Comparison of ENCODE assay signal across 10 cellular contexts in the genomic region with DNA sequence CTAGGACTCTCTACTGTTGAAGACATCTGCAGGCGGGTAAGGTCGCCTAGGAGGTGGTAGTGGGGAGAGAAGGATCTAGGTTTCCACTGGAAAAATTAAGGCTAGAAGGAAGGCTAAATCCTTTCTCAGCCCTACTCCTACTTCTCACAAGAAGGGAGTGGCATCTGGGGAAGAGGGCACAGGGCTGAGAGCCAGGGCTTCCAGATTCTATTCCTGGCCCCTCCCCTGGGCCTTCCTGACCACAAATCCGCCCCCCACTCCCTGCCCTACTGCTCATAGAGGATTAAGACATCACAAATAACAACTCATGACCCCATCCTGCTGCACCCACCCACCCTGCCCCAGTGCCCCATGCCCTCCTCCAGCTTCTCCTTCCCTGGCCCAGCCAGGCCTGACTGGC. TPM values are rescaled to one million over a fixed set of nuclear protein-coding genes. Genes with fewer than 3 reads are reported as not detected.
DNase-seq lines count a peak whose midpoint lies in the region; ATAC-seq and TF ChIP-seq lines count a peak whose summit lies in the region.
"Had no signal": no experiment of that assay in that cellular context is flagged by ENCODE, and none has a peak within 500 bp of the region (broad histone marks: within the 10 kb centered on the region; RNA-seq: fewer than 3 reads in every experiment).

No MANE protein-coding gene starts in this region.

- H3K4me1 ChIP-seq in BLaER1 treated with 17β-estradiol and CSF1 and Interleukin-3, amounts not matched to agents 10 nM and 100 nM, result peaks cover 54 to 76% (median 61%) of the 10 kb centered on the region in 10 experiments
- peaks cover 0 to 28% (median 4%) of the 10 kb centered on the region in 4 donors for H3K4me1 ChIP-seq in Peyer's patch
- H3K4me1 ChIP-seq in prostate gland (replicated peaks), result peaks cover 6% of the 10 kb centered on the region

- CTCF ChIA-PET in CD4-positive, alpha-beta T cell (lab: Charles Lee), result no interaction called here

- H3K9me3 ChIP-seq in BLaER1 treated with 17β-estradiol and CSF1 and Interleukin-3, amounts not matched to agents 10 nM and 100 nM (replicated peaks in 1 of 11), result no peaks in the 10 kb centered on the region
- H3K9me3 ChIP-seq in Peyer's patch (no peaks in the 10 kb centered on the region), prostate gland (no peaks in the 10 kb centered on the region)
- H3K9me3 ChIP-seq in CD4-positive, alpha-beta T cell (ENCODE audit: control insufficient read depth, low read length), result no peaks in the 10 kb centered on the region

- 33% methylated on average over 3 of the region's 3 CpGs for WGBS in prostate gland

- no peak overlapping the region for H3K4me3 Mint-ChIP-seq in CD4-positive, alpha-beta T cell

- peaks cover 21 to 28% (median 26%) of the 10 kb centered on the region in 11 experiments for H3K36me3 ChIP-seq in BLaER1 treated with 17β-estradiol and CSF1 and Interleukin-3, amounts not matched to agents 10 nM and 100 nM
- H3K36me3 ChIP-seq in Peyer's patch (no peaks in the 10 kb centered on the region), prostate gland (peaks cover 5 to 10% of the 10 kb centered on the region in 2 donors)

- DNase-seq in Peyer's patch (no peak), fibroblast of mammary gland (ENCODE audit: low read depth) (peak; percentile 81), prostate gland (ENCODE audit: low spot score) (no peak)
- no peak for DNase-seq in CD4-positive, alpha-beta T cell
- no peak for DNase-seq in activated CD4-positive, alpha-beta T cell treated with anti-CD3 and anti-CD28 coated beads, Interleukin-2, amount 50 U/mL, for 4 hours
- DNase-seq: NCI-H1694 treated with DMSO at 0.1 percent for 48 hours had no signal

- H3K9ac ChIP-seq in BLaER1 treated with 17β-estradiol and CSF1 and Interleukin-3, amounts not matched to agents 10 nM and 100 nM, result peak overlapping the region; percentile 39 to 97 (median 86); a peak in 16 of 22 replicates

- no peaks in the 10 kb centered on the region for H3K9me3 Mint-ChIP-seq in CD4-positive, alpha-beta T cell
- H3K9me3 Mint-ChIP-seq: activated naive CD4-positive, alpha-beta T cell treated with anti-CD3 and anti-CD28 coated beads, Interleukin-2, amount 50 U/mL, for 72 hours had no signal

- POLR2A ChIA-PET in CD4-positive, alpha-beta T cell (lab: Charles Lee), result no interaction called here

- peaks cover 35% of the 10 kb centered on the region for H3K27me3 Mint-ChIP-seq in CD4-positive, alpha-beta T cell

- no peaks in the 10 kb centered on the region for H3K27me3 ChIP-seq in BLaER1 treated with 17β-estradiol and CSF1 and Interleukin-3, amounts not matched to agents 10 nM and 100 nM
- H3K27me3 ChIP-seq in Peyer's patch (no peaks in the 10 kb centered on the region), prostate gland (replicated peaks; ENCODE audit: insufficient read depth) (no peaks in the 10 kb centered on the region)
- H3K27me3 ChIP-seq in CD4-positive, alpha-beta T cell (ENCODE audit: control insufficient read depth, insufficient read depth, low read length), result peaks cover 28% of the 10 kb centered on the region

- intact Hi-C loops in prostate gland (cut with DNase I), result no loop called here
- intact Hi-C loops in CD4-positive, alpha-beta T cell (cut with DNase I, micrococcal nuclease), result no loop called here

- no peaks in the 10 kb centered on the region for H3K36me3 Mint-ChIP-seq in CD4-positive, alpha-beta T cell (ENCODE audit: low read depth)

- H3K27ac ChIP-seq in BLaER1 treated with 17β-estradiol and CSF1 and Interleukin-3, amounts not matched to agents 10 nM and 100 nM, result peak overlapping the region in 5 of 11 experiments; percentile 39 to 97 (median 96); a peak in 9 of 22 replicates
- peak overlapping the region in 3 of 4 donors; percentile 32 to 92 (median 46) for H3K27ac ChIP-seq in Peyer's patch
- peak overlapping the region; percentile 88 to 92 for H3K27ac ChIP-seq in prostate gland
- H3K27ac ChIP-seq in CD4-positive, alpha-beta T cell (ENCODE audit: low read depth, low read length), result no peak overlapping the region

- ATAC-seq in GM19328 (IDR thresholded peaks at IDR 0.05; ENCODE audit: unreplicated experiment) (no peak), GM18873 (IDR thresholded peaks at IDR 0.05; ENCODE audit: low FRiP score, unreplicated experiment) (no peak)
- ATAC-seq in CD4-positive, alpha-beta T cell (ENCODE audit: poor library complexity), result no peak
- ATAC-seq: activated naive CD4-positive, alpha-beta T cell treated with anti-CD3 and anti-CD28 coated beads, Interleukin-2, amount 50 U/mL, for 72 hours had no signal

- H4K20me1 ChIP-seq in BLaER1 treated with 17β-estradiol and CSF1 and Interleukin-3, amounts not matched to agents 10 nM and 100 nM, result peaks cover 7 to 70% (median 40%) of the 10 kb centered on the region in 11 experiments; a peak in 20 of 22 replicates

- peak overlapping the region; percentile 76 to 92 (median 84); a peak in 19 of 20 replicates for H3K4me3 ChIP-seq in BLaER1 treated with 17β-estradiol and CSF1 and Interleukin-3, amounts not matched to agents 10 nM and 100 nM
- H3K4me3 ChIP-seq in Peyer's patch, result peak overlapping the region in 1 of 4 donors; percentile 76
- peak overlapping the region; percentile 96 for H3K4me3 ChIP-seq in fibroblast of mammary gland (ENCODE audit: control insufficient read depth, low read depth, low read length)
- H3K4me3 ChIP-seq in prostate gland, result peak overlapping the region; percentile 81 to 88

- H3K4me1 Mint-ChIP-seq in CD4-positive, alpha-beta T cell (ENCODE audit: low read depth), result peaks cover 7% of the 10 kb centered on the region

- no peak overlapping the region for H3K27ac Mint-ChIP-seq in CD4-positive, alpha-beta T cell
- H3K27ac Mint-ChIP-seq: activated naive CD4-positive, alpha-beta T cell treated with anti-CD3 and anti-CD28 coated beads, Interleukin-2, amount 50 U/mL, for 72 hours had no signal

- peak overlapping the region; percentile 93 to 99 (median 98) for H3K4me2 ChIP-seq in BLaER1 treated with 17β-estradiol and CSF1 and Interleukin-3, amounts not matched to agents 10 nM and 100 nM

- TF ChIP-seq POLR2A in Peyer's patch (IDR thresholded peaks at IDR 0.05) (no peak), prostate gland (IDR thresholded peaks at IDR 0.05) (no peak)

- TF ChIP-seq CTCF in Peyer's patch (IDR thresholded peaks at IDR 0.05) (no peak), fibroblast of mammary gland (conservative IDR thresholded peaks at IDR 0.05; ENCODE audit: control insufficient read depth, insufficient read depth, low read depth, low read length) (no peak), prostate gland (IDR thresholded peaks at IDR 0.05) (no peak)
- no peak for TF ChIP-seq CTCF in CD4-positive, alpha-beta T cell (IDR thresholded peaks at IDR 0.05)

RNA-seq across cellular contexts. Expression of a gene that starts 2.5 kb away (rescaled TPM):
- total RNA-seq in Peyer's patch, result 10 to 100 TPM in 1 of 4 donors, 1 to 10 TPM in 3; 4.4 to 43.7 (median 5.2) TPM
- 10 to 100 TPM; 49.7 to 73.9 TPM for total RNA-seq in prostate gland
- total RNA-seq in CD4-positive, alpha-beta T cell, result under 1 TPM; 0.45 to 0.71 TPM

RNA-seq across cellular contexts. Expression of a gene that starts 40.4 kb away (rescaled TPM):
- total RNA-seq in Peyer's patch, result 100 to 1,000 TPM; 139 to 306 (median 160) TPM
- 1,000 to 10,000 TPM; 1,117 to 1,634 TPM for total RNA-seq in prostate gland
- 10 to 100 TPM; 34.8 to 39.9 TPM for total RNA-seq in CD4-positive, alpha-beta T cell

RNA-seq across cellular contexts. Expression of a gene that starts 45.0 kb away (rescaled TPM):
- total RNA-seq in Peyer's patch (under 1 TPM in 1 of 4 donors, not detected in 3; 0.13 TPM), prostate gland (10 to 100 TPM in 1 of 2 donors, not detected in 1; 16.9 TPM)
- not detected for total RNA-seq in CD4-positive, alpha-beta T cell
- total RNA-seq: activated naive CD4-positive, alpha-beta T cell treated with anti-CD3 and anti-CD28 coated beads, Interleukin-2, amount 50 U/mL, for 72 hours had no signal
